Comparison of ENCODE assay signal across 11 cellular contexts in the genomic region with DNA sequence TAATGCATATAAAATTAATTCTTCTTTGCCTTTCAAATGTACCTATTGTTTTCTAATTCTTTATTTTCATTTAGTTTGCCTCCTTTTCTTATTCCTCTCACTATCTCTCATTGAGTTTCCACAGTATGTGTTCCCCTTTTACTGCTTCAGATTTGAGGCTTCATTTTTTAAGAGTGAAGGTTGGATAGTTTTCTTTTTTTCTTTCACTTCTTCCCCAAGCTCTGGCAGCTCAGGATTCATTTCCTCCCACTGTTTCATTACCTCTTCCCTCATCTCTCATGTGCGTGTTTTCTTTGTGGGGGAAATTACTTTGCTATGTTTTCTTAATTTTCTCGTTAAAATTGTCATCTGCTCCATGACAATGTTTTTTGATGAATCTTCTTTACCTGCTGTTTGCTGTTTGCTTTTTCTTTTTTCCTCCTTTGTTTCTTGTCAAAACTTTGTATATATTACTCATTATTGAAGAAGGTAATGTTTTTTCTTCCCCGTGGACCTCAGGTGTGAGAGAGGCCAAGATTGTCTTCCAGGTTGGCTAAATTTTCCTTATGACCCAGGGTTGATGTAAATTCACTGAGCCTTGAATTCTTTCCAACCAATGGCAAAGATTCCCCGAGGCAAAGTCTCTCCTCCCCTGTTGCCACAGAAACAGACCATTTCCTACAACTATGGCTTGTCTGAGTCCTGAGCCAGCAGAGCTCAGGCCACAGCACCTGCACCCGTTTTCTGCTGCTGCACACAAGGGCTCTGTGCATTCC.
A peak's percentile ranks its signal among the peaks of the same experiment; 100 is the strongest.
DNase-seq lines count a peak whose midpoint lies in the region; ATAC-seq lines count a peak whose summit lies in the region.
"Had no signal": no experiment of that assay in that cellular context is flagged by ENCODE, and none has a peak within 500 bp of the region (broad histone marks: within the 10 kb centered on the region; RNA-seq: fewer than 3 reads in every experiment).

No MANE protein-coding gene starts in this region.

- no peak for ATAC-seq in HG02885 (IDR thresholded peaks at IDR 0.05; ENCODE audit: poor library complexity, unreplicated experiment)
- ATAC-seq: activated T-cell treated with anti-CD3 and anti-CD28 coated beads, Interleukin-2, amount 50 U/mL, for 4 hours had no signal

- peak; percentile 16 for DNase-seq in EL
- peak; percentile 33 for DNase-seq in NCI-H146 treated with DMSO at 0.1 percent for 48 hours (lab: John Stamatoyannopoulos, UW; ENCODE audit: unreplicated experiment)
- peak; percentile 29 for DNase-seq in astrocyte of the hippocampus (ENCODE audit: low read depth, low spot score)
- DNase-seq in medulla oblongata (ENCODE audit: extremely low spot score): peak; percentile 35
- DNase-seq in HPDE6-E6E7 (ENCODE audit: extremely low spot score): no peak
- DNase-seq in Kasumi-1 (lab: John Stamatoyannopoulos, UW): no peak
- DNase-seq: activated CD4-positive, CD25-positive, alpha-beta regulatory T cell; activated T-cell treated with anti-CD3 and anti-CD28 coated beads, Interleukin-2, amount 50 U/mL, for 4 hours; MM.1S; OCI-M1 had no signal

Comparison
In these comparisons a context has a peak if more than half of its experiments do, and no peak if none do; other contexts are left out.
1. DNase-seq: peak in EL (single experiment), NCI-H146 treated with DMSO at 0.1 percent for 48 hours (single experiment), astrocyte of the hippocampus (single experiment) and medulla oblongata (single experiment); none in HPDE6-E6E7 (single experiment) and Kasumi-1 (0 of 2).